Comparison of ENCODE assay signal across 8 cellular contexts in genomic region chr14:59463773-59464650, GRCh38. TPM values are rescaled to one million over a fixed set of nuclear protein-coding genes. Genes with fewer than 3 reads are reported as not detected.
DNase-seq lines count a peak whose midpoint lies in the region; ATAC-seq lines count a peak whose summit lies in the region.

No MANE protein-coding gene starts in this region.

- H3K4me1 ChIP-seq in iPS DF 6.9 (ENCODE audit: control insufficient read depth, insufficient read depth, low read length) (0 out of 2 replicates have a peak, but pooled peaks cover 2% of the 10 kb centered on the region), skeletal muscle satellite cell (ENCODE audit: control insufficient read depth, insufficient read depth, low read length) (peaks cover 14% of the 10 kb centered on the region)

- peak overlapping the region; percentile 68 for H3K9ac ChIP-seq in skeletal muscle satellite cell (ENCODE audit: low read depth, low read length)

- peaks cover 5% of the 10 kb centered on the region for H3K4me1 Mint-ChIP-seq in activated naive CD8-positive, alpha-beta T cell treated with anti-CD3 and anti-CD28 coated beads for 36 hours

- peak overlapping the region; percentile 97 for H3K4me2 ChIP-seq in skeletal muscle satellite cell (ENCODE audit: low read length)

- H3K36me3 Mint-ChIP-seq in activated naive CD8-positive, alpha-beta T cell treated with anti-CD3 and anti-CD28 coated beads for 36 hours = peaks cover 5% of the 10 kb centered on the region

- DNase-seq in AG20443 (ENCODE audit: low spot score) = peak; percentile 72
- DNase-seq in HuH-7 (ENCODE audit: low spot score) = peak; percentile 27
- DNase-seq in activated naive CD8-positive, alpha-beta T cell treated with anti-CD3 and anti-CD28 coated beads for 36 hours = peak; percentile 49
- DNase-seq in iPS DF 6.9 (ENCODE audit: low read depth, low spot score) = no peak
- DNase-seq in GDM1 (lab: John Stamatoyannopoulos, UW) = no peak
- no peak for DNase-seq in KG1 (lab: John Stamatoyannopoulos, UW)

- H3K27me3 ChIP-seq in iPS DF 6.9 (ENCODE audit: control insufficient read depth, insufficient read depth, low read length) (peaks cover 7% of the 10 kb centered on the region; the same call in 1 of the 2 replicates), skeletal muscle satellite cell (ENCODE audit: control insufficient read depth, insufficient read depth, low read length) (no peaks in the 10 kb centered on the region)

- peak overlapping the region; percentile 83 for H3K4me3 Mint-ChIP-seq in activated naive CD8-positive, alpha-beta T cell treated with anti-CD3 and anti-CD28 coated beads for 36 hours

- H3K4me3 ChIP-seq in iPS DF 6.9 (ENCODE audit: low read length) = peak overlapping the region; percentile 70; the same call in 1 of the 2 replicates
- peak overlapping the region; percentile 70 for H3K4me3 ChIP-seq in skeletal muscle satellite cell (ENCODE audit: low read length)

- H3K27ac ChIP-seq in iPS DF 6.9 (ENCODE audit: low read length) = no peak overlapping the region

- H3K9me3 Mint-ChIP-seq in activated naive CD8-positive, alpha-beta T cell treated with anti-CD3 and anti-CD28 coated beads for 36 hours = no peaks in the 10 kb centered on the region

- H3K27ac Mint-ChIP-seq in activated naive CD8-positive, alpha-beta T cell treated with anti-CD3 and anti-CD28 coated beads for 36 hours = peak overlapping the region; percentile 75

- no CpG with 5 or more reads among the region's 83 CpGs for WGBS in iPS DF 6.9 (ENCODE audit: insufficient coverage, insufficient read length)

- peak; percentile 51 for ATAC-seq in GM19395 (IDR thresholded peaks at IDR 0.05; ENCODE audit: unreplicated experiment)

- peaks cover 4% of the 10 kb centered on the region for H3K27me3 Mint-ChIP-seq in activated naive CD8-positive, alpha-beta T cell treated with anti-CD3 and anti-CD28 coated beads for 36 hours

- H3K36me3 ChIP-seq in iPS DF 6.9 (ENCODE audit: control insufficient read depth, insufficient read depth, low read length) (no peaks in the 10 kb centered on the region), skeletal muscle satellite cell (ENCODE audit: insufficient read depth, low read length) (peaks cover 29% of the 10 kb centered on the region)

- H3K9me3 ChIP-seq in iPS DF 6.9 (ENCODE audit: control insufficient read depth, insufficient read depth, low read length) (no peaks in the 10 kb centered on the region), skeletal muscle satellite cell (replicated peaks; ENCODE audit: low read length) (no peaks in the 10 kb centered on the region)

RNA-seq across cellular contexts. Expression of gene GPR135, which starts 1.2 kb away (rescaled TPM):
- total RNA-seq in activated naive CD8-positive, alpha-beta T cell treated with anti-CD3 and anti-CD28 coated beads for 36 hours = under 1 TPM; 0.60 to 0.97 TPM
- total RNA-seq in skeletal muscle satellite cell (2012; rRNA removed) = 3.9 and 7.6 TPM in 2 replicates

RNA-seq across cellular contexts. Expression of gene L3HYPDH, which starts 20.2 kb away (rescaled TPM):
- 1 to 10 TPM; 9.3 to 9.7 TPM for total RNA-seq in activated naive CD8-positive, alpha-beta T cell treated with anti-CD3 and anti-CD28 coated beads for 36 hours
- 51.7 and 57.2 TPM in 2 replicates for total RNA-seq in skeletal muscle satellite cell (2012; rRNA removed)

RNA-seq across cellular contexts. Expression of gene JKAMP, which starts 20.3 kb away (rescaled TPM):
- total RNA-seq in activated naive CD8-positive, alpha-beta T cell treated with anti-CD3 and anti-CD28 coated beads for 36 hours = 10 to 100 TPM; 19.8 to 23.6 TPM
- total RNA-seq in skeletal muscle satellite cell (2012; rRNA removed) = 75.0 and 109 TPM in 2 replicates

Comparison
In these comparisons a context has a peak if more than half of its experiments do, and no peak if none do; other contexts are left out.
1. DNase-seq: peak in AG20443 (single experiment), HuH-7 (single experiment) and activated naive CD8-positive, alpha-beta T cell treated with anti-CD3 and anti-CD28 coated beads for 36 hours (single experiment); none in iPS DF 6.9 (single experiment), GDM1 (single experiment) and KG1 (single experiment).